In genomic region chr1:104933846-104934245, GRCh38 we compare ENCODE assay signal across 22 cellular contexts.
"Had no signal": no experiment of that assay in that cellular context is flagged by ENCODE, and none has a peak within 500 bp of the region (broad histone marks: within the 10 kb centered on the region; RNA-seq: fewer than 3 reads in every experiment).

No MANE protein-coding gene starts in this region.

- H3K27me3 ChIP-seq: esophagus muscularis mucosa, pancreas, thyroid gland had no signal

- H3K36me3 Mint-ChIP-seq: activated CD8-positive, alpha-beta memory T cell treated with anti-CD3 and anti-CD28 coated beads, Interleukin-2, amount 10 ng/mL, durations not matched to agents 7 days and 5 days; activated naive CD8-positive, alpha-beta T cell; memory B cell had no signal

- H3K4me3 Mint-ChIP-seq: activated CD4-positive, alpha-beta T cell treated with anti-CD3 and anti-CD28 coated beads, Interleukin-2, amount 10 ng/mL, durations not matched to agents 7 days and 5 days; activated CD8-positive, alpha-beta memory T cell treated with anti-CD3 and anti-CD28 coated beads, Interleukin-2, amount 10 ng/mL, durations not matched to agents 7 days and 5 days; activated CD8-positive, alpha-beta T cell treated with anti-CD3 and anti-CD28 coated beads for 36 hours; activated naive CD8-positive, alpha-beta T cell; nephron; stimulated activated naive CD8-positive, alpha-beta T cell treated with anti-CD3 and anti-CD28 coated beads, Interleukin-15, Interleukin-2, amounts not matched to agents 100 ng/mL and 50 ng/mL, for 24 hours had no signal

- H3K4me3 ChIP-seq: esophagus muscularis mucosa, pancreas, thyroid gland had no signal

- H3K27me3 Mint-ChIP-seq: activated CD4-positive, alpha-beta T cell treated with anti-CD3 and anti-CD28 coated beads, Interleukin-2, amount 10 ng/mL, durations not matched to agents 7 days and 5 days; activated CD8-positive, alpha-beta memory T cell treated with anti-CD3 and anti-CD28 coated beads, Interleukin-2, amount 10 ng/mL, durations not matched to agents 7 days and 5 days; activated CD8-positive, alpha-beta T cell treated with anti-CD3 and anti-CD28 coated beads for 36 hours; activated naive CD8-positive, alpha-beta T cell; stimulated activated naive CD8-positive, alpha-beta T cell treated with anti-CD3 and anti-CD28 coated beads, Interleukin-15, Interleukin-2, amounts not matched to agents 100 ng/mL and 50 ng/mL, for 24 hours had no signal

- H3K27ac ChIP-seq: esophagus muscularis mucosa, pancreas, thyroid gland had no signal

- H3K9me3 ChIP-seq: esophagus muscularis mucosa, pancreas, thyroid gland had no signal

- H3K4me1 Mint-ChIP-seq: activated CD4-positive, alpha-beta T cell treated with anti-CD3 and anti-CD28 coated beads, Interleukin-2, amount 10 ng/mL, durations not matched to agents 7 days and 5 days; activated CD8-positive, alpha-beta memory T cell treated with anti-CD3 and anti-CD28 coated beads, Interleukin-2, amount 10 ng/mL, durations not matched to agents 7 days and 5 days; nephron had no signal

- H3K27ac Mint-ChIP-seq: activated CD4-positive, alpha-beta T cell treated with anti-CD3 and anti-CD28 coated beads, Interleukin-2, amount 10 ng/mL, durations not matched to agents 7 days and 5 days; activated CD8-positive, alpha-beta memory T cell treated with anti-CD3 and anti-CD28 coated beads, Interleukin-2, amount 10 ng/mL, durations not matched to agents 7 days and 5 days; activated CD8-positive, alpha-beta T cell treated with anti-CD3 and anti-CD28 coated beads for 36 hours; activated naive CD8-positive, alpha-beta T cell; memory B cell; nephron; stimulated activated naive CD8-positive, alpha-beta T cell treated with anti-CD3 and anti-CD28 coated beads, Interleukin-15, Interleukin-2, amounts not matched to agents 100 ng/mL and 50 ng/mL, for 24 hours had no signal

- H3K36me3 ChIP-seq: esophagus muscularis mucosa, pancreas, thyroid gland had no signal

- ATAC-seq: activated CD4-positive, CD25-positive, alpha-beta regulatory T cell treated with anti-CD3 and anti-CD28 coated beads, Interleukin-2, amount 50 U/mL, for 24 hours; activated CD8-positive, alpha-beta memory T cell treated with anti-CD3 and anti-CD28 coated beads, Interleukin-2, amount 10 ng/mL, durations not matched to agents 7 days and 5 days; activated CD8-positive, alpha-beta T cell treated with anti-CD3 and anti-CD28 coated beads for 36 hours; left ventricle myocardium superior; pancreas; right cardiac atrium had no signal

- H3K4me1 ChIP-seq: esophagus muscularis mucosa, pancreas, thyroid gland had no signal

- DNase-seq: activated CD4-positive, alpha-beta T cell treated with anti-CD3 and anti-CD28 coated beads, Interleukin-2, amount 10 ng/mL, durations not matched to agents 7 days and 5 days; activated CD8-positive, alpha-beta memory T cell treated with anti-CD3 and anti-CD28 coated beads, Interleukin-2, amount 10 ng/mL, durations not matched to agents 7 days and 5 days; activated CD8-positive, alpha-beta T cell treated with anti-CD3 and anti-CD28 coated beads for 36 hours; activated gamma-delta T cell treated with Interleukin-2 at 50 U/mL for 16 hours; central memory CD4-positive, alpha-beta T cell; effector memory CD4-positive, alpha-beta T cell; glutamatergic neuron; hippocampal formation; left ventricle myocardium superior; right cardiac atrium; stimulated activated CD4-positive, alpha-beta T cell treated with anti-CD3 and anti-CD28 coated beads, Interleukin-12 subunit alpha, Interleukin-12 subunit beta, amount 100 ng/mL, for 4 hours; stimulated activated CD4-positive, alpha-beta T cell treated with anti-CD3 and anti-CD28 coated beads, Interleukin-4, amount 100 ng/mL, for 4 hours; substantia nigra; T-helper 2 cell; thyroid gland had no signal
